ENCODE assay signal across 8 cellular contexts in genomic region chr14:103104654-103105511, GRCh38. TPM values are rescaled to one million over a fixed set of nuclear protein-coding genes. Genes with fewer than 3 reads are reported as not detected.
DNase-seq lines count a peak whose midpoint lies in the region; ATAC-seq and TF ChIP-seq lines count a peak whose summit lies in the region.

No MANE protein-coding gene starts in this region.

- H4K91ac ChIP-seq in trophoblast cell (ENCODE audit: low read depth, low read length): no peak overlapping the region

- TF ChIP-seq POLR2A in vagina (IDR thresholded peaks at IDR 0.05): no peak

- H3K36me3 ChIP-seq in Panc1 (ENCODE audit: control insufficient read depth, insufficient read depth, low read length) (no peaks in the 10 kb centered on the region), trophoblast cell (ENCODE audit: control insufficient read depth in 1 of 2, insufficient read depth in 2 of 2, low read length in 2 of 2) (no peaks in the 10 kb centered on the region), vagina (no peaks in the 10 kb centered on the region)

- peak; percentile 86 for DNase-seq in GM03348 (ENCODE audit: low spot score)
- DNase-seq in Panc1 (ENCODE audit: low read depth, low spot score): no peak
- peak; percentile 92 for DNase-seq in activated effector memory CD4-positive, alpha-beta T cell treated with anti-CD3 and anti-CD28 coated beads, Interleukin-2, amount 50 U/mL, for 16 hours
- peak; percentile 65 for DNase-seq in glomerular visceral epithelial cell (ENCODE audit: extremely low spot score)
- DNase-seq in trophoblast cell: peak; percentile 68 to 85
- no peak for DNase-seq in vagina (ENCODE audit: extremely low spot score in 2 of 2)

- TF ChIP-seq CTCF in Panc1 (IDR thresholded peaks at IDR 0.05) (peak; percentile 93), vagina (IDR thresholded peaks at IDR 0.05) (peak; percentile 90 to 99 (median 97))

- in situ Hi-C loops in Panc1 (cut with HindIII; ENCODE audit: low pct_unique_long_range_greater_than_20kb, low sequenced_read_pairs): no loop called here

- no peak overlapping the region for H3K4ac ChIP-seq in trophoblast cell (ENCODE audit: low read depth, low read length)

- CTCF ChIA-PET in Panc1 (lab: Charles Lee): interaction anchor here (0.6 to 2.2 kb wide), 16 partner anchors 9 to 237 kb away, joined by 3 to 13 read pairs (median 5); no protein-coding TSS in a partner anchor

- no peak overlapping the region for H3K23ac ChIP-seq in trophoblast cell (ENCODE audit: low read length)

- H3K27ac ChIP-seq in Panc1 (ENCODE audit: low read length) (peak overlapping the region; percentile 63; the same call in 1 of the 2 replicates), trophoblast cell (ENCODE audit: low read depth, low read length) (no peak overlapping the region), vagina (no peak overlapping the region)

- H2BK120ac ChIP-seq in trophoblast cell (ENCODE audit: insufficient read depth, low read length, poor library complexity): no peak overlapping the region

- BruUV-seq in Panc1 (replicated peaks; lab: Mats Ljungman, UMichigan): no TSS peak

- H3K14ac ChIP-seq in trophoblast cell (ENCODE audit: low read length): no peak overlapping the region

- no peaks in the 10 kb centered on the region for H3K79me2 ChIP-seq in trophoblast cell (ENCODE audit: control insufficient read depth, insufficient read depth, low read length, poor library complexity)

- H3K18ac ChIP-seq in trophoblast cell (ENCODE audit: low read length): no peak overlapping the region

- H2BK5ac ChIP-seq in trophoblast cell (ENCODE audit: low read depth, low read length, poor library complexity): no peak overlapping the region

- peak; percentile 52 for ATAC-seq in HG03460 (IDR thresholded peaks at IDR 0.05; ENCODE audit: unreplicated experiment)
- ATAC-seq in Panc1: peak; percentile 65
- no peak for ATAC-seq in HG03457 (IDR thresholded peaks at IDR 0.05; ENCODE audit: unreplicated experiment)

- H3K79me1 ChIP-seq in trophoblast cell (ENCODE audit: low read length): peaks cover 10% of the 10 kb centered on the region

- H2AFZ ChIP-seq in trophoblast cell (ENCODE audit: insufficient read depth, low read length, poor library complexity): no peak overlapping the region

- no peak overlapping the region for H4K8ac ChIP-seq in trophoblast cell (ENCODE audit: low read depth, low read length)

- WGBS in trophoblast cell (ENCODE audit: extremely low coverage, insufficient coverage, insufficient read length): no CpG with 5 or more reads among the region's 61 CpGs

- no peak overlapping the region for H2AK5ac ChIP-seq in trophoblast cell (ENCODE audit: low read length)

- H3K27me3 ChIP-seq in Panc1 (ENCODE audit: control insufficient read depth, insufficient read depth, low read length): no peaks in the 10 kb centered on the region
- peaks cover 10% of the 10 kb centered on the region for H3K27me3 ChIP-seq in trophoblast cell (ENCODE audit: insufficient read depth, low read length)
- peaks cover 25% of the 10 kb centered on the region for H3K27me3 ChIP-seq in vagina

- H3K4me2 ChIP-seq in trophoblast cell (ENCODE audit: low read length): peak overlapping the region; percentile 38

- H2BK12ac ChIP-seq in trophoblast cell (ENCODE audit: low read length): no peak overlapping the region

- intact Hi-C loops in Panc1 (cut with micrococcal nuclease; ENCODE audit: unreplicated experiment): loop anchor here (10.0 kb wide), 1 partner anchor 190 kb away; no protein-coding TSS in a partner anchor
- intact Hi-C loops in vagina (cut with DNase I): loop anchor here (5.0 kb wide), 2 partner anchors 82 to 187 kb away; no protein-coding TSS in a partner anchor

- H4K12ac ChIP-seq in trophoblast cell (ENCODE audit: low read depth, low read length): no peak overlapping the region

- H3K9ac ChIP-seq in trophoblast cell (ENCODE audit: low read length): no peak overlapping the region

- H3K4me1 ChIP-seq in Panc1 (ENCODE audit: control insufficient read depth, insufficient read depth, low read length) (peaks cover 16% of the 10 kb centered on the region), trophoblast cell (ENCODE audit: control insufficient read depth in 1 of 2, insufficient read depth in 2 of 2, low read length in 2 of 2) (peaks cover 10 to 22% of the 10 kb centered on the region in 2 experiments), vagina (peaks cover 43% of the 10 kb centered on the region)

- POLR2A ChIA-PET in Panc1 (lab: Charles Lee): interaction anchor here (0.6 to 0.7 kb wide), 3 partner anchors 8 to 180 kb away, joined by 3 to 5 read pairs (median 3); no protein-coding TSS in a partner anchor

- H3K4me3 ChIP-seq in Panc1 (ENCODE audit: low read depth in 2 of 2, low read length in 2 of 2) (peak overlapping the region in 1 of 2 experiments; percentile 24; a peak in 1 of 4 replicates), trophoblast cell (ENCODE audit: low read depth, low read length) (no peak overlapping the region), vagina (peak overlapping the region in 1 of 2 donors; percentile 20)

- H3K9me3 ChIP-seq in Panc1 (ENCODE audit: control insufficient read depth, insufficient read depth, low read depth, low read length) (no peaks in the 10 kb centered on the region), trophoblast cell (ENCODE audit: insufficient read depth, low read depth, low read length) (peaks cover 5% of the 10 kb centered on the region), vagina (no peaks in the 10 kb centered on the region)

RNA-seq across cellular contexts. Expression of gene EXOC3L4, which starts 10.4 kb away (rescaled TPM):
- total RNA-seq in Panc1 (2021; ENCODE audit: unreplicated experiment) (2.6 TPM), vagina (8.6 TPM)
- polyA plus RNA-seq in Panc1 (2012; ENCODE audit: insufficient read length): 1.9 TPM
- 0.11 and 0.22 TPM in 2 replicates for polyA plus RNA-seq in trophoblast cell (2013)

RNA-seq across cellular contexts. Expression of gene TNFAIP2, which starts 18.4 kb away (rescaled TPM):
- total RNA-seq in Panc1 (2021; ENCODE audit: unreplicated experiment) (491 TPM), vagina (82.7 TPM)
- 322 TPM for polyA plus RNA-seq in Panc1 (2012; ENCODE audit: insufficient read length)
- polyA plus RNA-seq in trophoblast cell (2013): 185 and 205 TPM in 2 replicates

RNA-seq across cellular contexts. Expression of gene LBHD2, which starts 20.9 kb away (rescaled TPM):
- total RNA-seq in Panc1 (2021; ENCODE audit: unreplicated experiment) (not detected), vagina (not detected)
- not detected for polyA plus RNA-seq in Panc1 (2012; ENCODE audit: insufficient read length)
- polyA plus RNA-seq in trophoblast cell (2013): 0.30 and 0.39 TPM in 2 replicates

RNA-seq across cellular contexts. Expression of gene CDC42BPB, which starts 47.5 kb away (rescaled TPM):
- total RNA-seq in Panc1 (2021; ENCODE audit: unreplicated experiment) (84.4 TPM), vagina (105 TPM)
- 80.5 TPM for polyA plus RNA-seq in Panc1 (2012; ENCODE audit: insufficient read length)
- polyA plus RNA-seq in trophoblast cell (2013): 55.5 and 55.9 TPM in 2 replicates

Comparison
In these comparisons a context has a peak if more than half of its experiments do, and no peak if none do; other contexts are left out.
1. DNase-seq: peak in GM03348 (single experiment), activated effector memory CD4-positive, alpha-beta T cell treated with anti-CD3 and anti-CD28 coated beads, Interleukin-2, amount 50 U/mL, for 16 hours (single experiment), glomerular visceral epithelial cell (single experiment) and trophoblast cell (2 of 2); none in Panc1 (single experiment) and vagina (0 of 2).